In genomic region chr18:27404855-27405254, GRCh38 we compare ENCODE assay signal across 19 cellular contexts.
"Had no signal": no experiment of that assay in that cellular context is flagged by ENCODE, and none has a peak within 500 bp of the region (broad histone marks: within the 10 kb centered on the region; RNA-seq: fewer than 3 reads in every experiment).

No MANE protein-coding gene starts in this region.

- FAIRE-seq: endothelial cell of umbilical vein had no signal

- ATAC-seq: heart right ventricle; left ventricle myocardium superior; right lobe of liver; stimulated activated naive CD8-positive, alpha-beta T cell treated with anti-CD3 and anti-CD28 coated beads, Interleukin-15, Interleukin-2, amounts not matched to agents 100 U/mL and 50 U/mL, for 24 hours had no signal

- H3K9me3 ChIP-seq: ascending aorta, esophagus muscularis mucosa, heart right ventricle, right lobe of liver, testis, uterus had no signal

- H3K4me1 ChIP-seq: ascending aorta, esophagus muscularis mucosa, heart right ventricle, right lobe of liver, testis, uterus had no signal

- H3K27me3 ChIP-seq: ascending aorta, esophagus muscularis mucosa, heart right ventricle, right lobe of liver, testis, uterus had no signal

- DNase-seq: activated CD4-positive, alpha-beta T cell treated with anti-CD3 and anti-CD28 coated beads for 4 hours; activated CD4-positive, alpha-beta T cell treated with anti-CD3 and anti-CD28 coated beads, Interleukin-2, amount 50 U/mL, for 4 hours; activated effector memory CD4-positive, alpha-beta T cell treated with anti-CD3 and anti-CD28 coated beads, Interleukin-2, amount 50 U/mL, for 16 hours; activated naive CD4-positive, alpha-beta T cell treated with anti-CD3 and anti-CD28 coated beads, Interleukin-2, amount 10 ng/mL, durations not matched to agents 7 days and 5 days; activated naive CD8-positive, alpha-beta T cell treated with anti-CD3 and anti-CD28 coated beads, Interleukin-2, amount 10 ng/mL, durations not matched to agents 7 days and 5 days; caudate nucleus; cortex of kidney; foreskin melanocyte; heart right ventricle; left ventricle myocardium superior; posterior cingulate gyrus; right lobe of liver; stimulated activated CD4-positive, alpha-beta T cell treated with anti-CD3 and anti-CD28 coated beads, Interleukin-2, amount 100 ng/mL, for 48 hours; stimulated activated naive CD8-positive, alpha-beta T cell treated with anti-CD3 and anti-CD28 coated beads, Interleukin-15, Interleukin-2, amounts not matched to agents 100 U/mL and 50 U/mL, for 24 hours; testis; uterus had no signal

- H3K4me3 ChIP-seq: ascending aorta, esophagus muscularis mucosa, heart right ventricle, right lobe of liver, testis, uterus had no signal

- H3K36me3 ChIP-seq: ascending aorta, esophagus muscularis mucosa, heart right ventricle, right lobe of liver, uterus had no signal
